Comparison of ENCODE assay signal across 17 cellular contexts in the genomic region with DNA sequence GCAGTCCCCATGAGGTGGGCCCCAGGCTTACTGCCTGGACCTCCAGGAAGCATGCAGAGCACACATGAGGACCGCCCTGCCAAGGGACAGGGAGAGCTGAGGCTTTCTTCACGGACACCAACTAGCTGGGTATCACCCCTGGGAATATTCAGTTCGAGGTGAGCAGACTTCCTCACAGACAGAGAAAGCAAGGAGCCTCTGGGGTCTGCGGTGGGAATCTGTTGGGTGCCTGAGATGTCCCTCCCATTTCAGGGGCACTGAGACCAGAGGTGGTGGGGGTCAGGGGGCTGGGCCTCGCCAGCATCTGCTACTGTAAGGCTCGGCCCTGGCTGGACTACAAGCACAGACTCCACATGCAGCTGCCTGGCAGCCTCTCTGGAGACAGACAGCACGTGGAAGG.
DNase-seq lines count a peak whose midpoint lies in the region; ATAC-seq and TF ChIP-seq lines count a peak whose summit lies in the region.
"Had no signal": no experiment of that assay in that cellular context is flagged by ENCODE, and none has a peak within 500 bp of the region (broad histone marks: within the 10 kb centered on the region; RNA-seq: fewer than 3 reads in every experiment).

No MANE protein-coding gene starts in this region.

- no peak overlapping the region for H3K9ac ChIP-seq in neuronal stem cell (ENCODE audit: low read depth, low read length, poor library complexity)
- H3K9ac ChIP-seq: GM23248 had no signal

- H3K9me3 ChIP-seq in neuronal stem cell (replicated peaks in 1 of 2; ENCODE audit: control insufficient read depth in 2 of 2, insufficient read depth in 1 of 2, low read depth in 1 of 2, low read length in 2 of 2) = no peaks in the 10 kb centered on the region
- H3K9me3 ChIP-seq: HAP-1 had no signal

- TF ChIP-seq CTCF in GM23338 (conservative IDR thresholded peaks at IDR 0.05; ENCODE audit: low read depth in 2 of 2) (no peak), coronary artery (IDR thresholded peaks at IDR 0.05) (no peak)

- no peak overlapping the region for H4K8ac ChIP-seq in neuronal stem cell (ENCODE audit: low read depth, low read length)

- no peaks in the 10 kb centered on the region for H3K79me1 ChIP-seq in neuronal stem cell (ENCODE audit: low read depth, low read length)

- H2BK15ac ChIP-seq in neuronal stem cell (ENCODE audit: low read length) = no peak overlapping the region

- H3K27ac Mint-ChIP-seq in GM23338 = no peak overlapping the region
- H3K27ac Mint-ChIP-seq: CD14-positive monocyte; CD4-positive, alpha-beta T cell; CD8-positive, alpha-beta memory T cell; HFFc6 had no signal

- H3K9me3 Mint-ChIP-seq in GM23338 = peaks cover 21% of the 10 kb centered on the region
- H3K9me3 Mint-ChIP-seq: HFFc6 had no signal

- H4K91ac ChIP-seq in neuronal stem cell (ENCODE audit: low read depth, low read length, poor library complexity) = no peak overlapping the region

- no peak overlapping the region for H2BK5ac ChIP-seq in neuronal stem cell (ENCODE audit: low read length)

- H3K4me3 ChIP-seq in GM23338 (no peak overlapping the region), coronary artery (no peak overlapping the region), neuronal stem cell (ENCODE audit: low read length in 2 of 2) (no peak overlapping the region)
- H3K4me3 ChIP-seq: GM12878, GM23248, HAP-1 had no signal

- H2BK120ac ChIP-seq in neuronal stem cell (ENCODE audit: low read depth, low read length) = no peak overlapping the region

- H3K36me3 Mint-ChIP-seq in GM23338 (ENCODE audit: low read depth) = peaks cover 5% of the 10 kb centered on the region; the same call in 1 of the 3 replicates
- H3K36me3 Mint-ChIP-seq: CD14-positive monocyte; CD8-positive, alpha-beta memory T cell had no signal

- 0 out of 2 replicates have a peak, but pooled peaks cover 9% of the 10 kb centered on the region for H3K9me2 ChIP-seq in GM23338 (ENCODE audit: insufficient read depth)

- H3K79me2 ChIP-seq in GM23338 (replicated peaks; ENCODE audit: insufficient read depth) = no peaks in the 10 kb centered on the region

- H3K4me3 Mint-ChIP-seq in GM23338 = no peak overlapping the region
- H3K4me3 Mint-ChIP-seq: CD14-positive monocyte; CD4-positive, alpha-beta T cell; CD8-positive, alpha-beta memory T cell; HFFc6 had no signal

- H3K14ac ChIP-seq in neuronal stem cell (ENCODE audit: low read length) = no peak overlapping the region

- H3K4me2 ChIP-seq in GM23338 = no peak overlapping the region
- H3K4me2 ChIP-seq in neuronal stem cell (ENCODE audit: insufficient read depth, low read length, poor library complexity, severe bottlenecking) = no peak overlapping the region

- H3K4ac ChIP-seq in neuronal stem cell (ENCODE audit: low read length) = no peak overlapping the region

- H3K27me3 Mint-ChIP-seq in GM23338 (ENCODE audit: insufficient read depth, low read depth, poor library complexity) = peaks cover 3% of the 10 kb centered on the region
- H3K27me3 Mint-ChIP-seq: CD4-positive, alpha-beta T cell had no signal

- H2AFZ ChIP-seq in GM23338 = peak overlapping the region; percentile 47; the same call in 1 of the 2 replicates
- H2AFZ ChIP-seq in neuronal stem cell (ENCODE audit: low read length) = no peak overlapping the region
- H2AFZ ChIP-seq: GM23248 had no signal

- no peaks in the 10 kb centered on the region for H3K27me3 ChIP-seq in GM23338 (ENCODE audit: insufficient read depth)
- H3K27me3 ChIP-seq in neuronal stem cell (ENCODE audit: control insufficient read depth in 3 of 3, insufficient read depth in 3 of 3, low read depth in 1 of 3, low read length in 3 of 3) = no peaks in the 10 kb centered on the region

- H3K23ac ChIP-seq in neuronal stem cell (ENCODE audit: low read depth, low read length, poor library complexity) = no peak overlapping the region

- WGBS in neuronal stem cell (ENCODE audit: extremely low coverage in 2 of 2, insufficient read length in 2 of 2, insufficient replicate concordance in 1 of 2), 2 donors = no CpG with 5 or more reads among the region's 7 CpGs

- no peaks in the 10 kb centered on the region for H3K4me1 ChIP-seq in GM23338 (ENCODE audit: insufficient read depth)
- no peaks in the 10 kb centered on the region for H3K4me1 ChIP-seq in neuronal stem cell (ENCODE audit: control insufficient read depth in 2 of 2, insufficient read depth in 1 of 2, low read depth in 1 of 2, low read length in 2 of 2)
- H3K4me1 ChIP-seq: HAP-1 had no signal

- no peak overlapping the region for H2BK12ac ChIP-seq in neuronal stem cell (ENCODE audit: low read length)

- H3F3A ChIP-seq in GM23338 (replicated peaks; ENCODE audit: low read depth) = no peaks in the 10 kb centered on the region

- ATAC-seq in GM23338 = no peak
- ATAC-seq in stimulated activated naive CD8-positive, alpha-beta T cell treated with anti-CD3 and anti-CD28 coated beads, Interleukin-15, Interleukin-2, amounts not matched to agents 100 U/mL and 50 U/mL, for 24 hours = no peak
- ATAC-seq: GM12878 had no signal

- no peak overlapping the region for H2AK5ac ChIP-seq in neuronal stem cell (ENCODE audit: low read depth, low read length)

- no peak overlapping the region for H3K27ac ChIP-seq in GM23338 (ENCODE audit: low read depth)
- no peak overlapping the region for H3K27ac ChIP-seq in coronary artery
- H3K27ac ChIP-seq in neuronal stem cell (replicated peaks; ENCODE audit: low read length) = no peak overlapping the region
- H3K27ac ChIP-seq: GM23248 had no signal

- peak overlapping the region; percentile 12 for H3K18ac ChIP-seq in neuronal stem cell (ENCODE audit: low read length)

- H3K4me1 Mint-ChIP-seq in GM23338 = peaks cover 4% of the 10 kb centered on the region; the same call in 2 of the 3 replicates

- H3K36me3 ChIP-seq in GM23338 (ENCODE audit: insufficient read depth) (no peaks in the 10 kb centered on the region), neuronal stem cell (replicated peaks in 1 of 2; ENCODE audit: control insufficient read depth in 2 of 2, insufficient read depth in 2 of 2, low read length in 2 of 2) (no peaks in the 10 kb centered on the region)
- H3K36me3 ChIP-seq: HAP-1 had no signal

- DNase-seq in GM23338 (ENCODE audit: low spot score) (no peak), coronary artery (ENCODE audit: low spot score) (peak; percentile 67), neuronal stem cell (ENCODE audit: low spot score) (no peak), SW 1271 (lab: John Stamatoyannopoulos, UW) (no peak), HUDEP-2 (lab: John Stamatoyannopoulos, UW; ENCODE audit: unreplicated experiment in 76 of 76) (no peak)
- no peak for DNase-seq in stimulated activated naive CD8-positive, alpha-beta T cell treated with anti-CD3 and anti-CD28 coated beads, Interleukin-15, Interleukin-2, amounts not matched to agents 100 U/mL and 50 U/mL, for 24 hours
- DNase-seq: CD4-positive, alpha-beta T cell; CD8-positive, alpha-beta memory T cell; DMS 273 treated with DMSO at 0.1 percent for 48 hours; DMS79; EL; GDM1; GM23248; HFFc6 had no signal

- no peaks in the 10 kb centered on the region for H4K20me1 ChIP-seq in GM23338 (replicated peaks; ENCODE audit: insufficient read depth)

TF ChIP-seq in GM23338, 12 proteins besides CTCF, POLR2A, EP300 and RAD21:
- TF ChIP-seq NANOG (IDR thresholded peaks at IDR 0.05; ENCODE audit: borderline replicate concordance) = no peak
- TF ChIP-seq, protein P1, sequence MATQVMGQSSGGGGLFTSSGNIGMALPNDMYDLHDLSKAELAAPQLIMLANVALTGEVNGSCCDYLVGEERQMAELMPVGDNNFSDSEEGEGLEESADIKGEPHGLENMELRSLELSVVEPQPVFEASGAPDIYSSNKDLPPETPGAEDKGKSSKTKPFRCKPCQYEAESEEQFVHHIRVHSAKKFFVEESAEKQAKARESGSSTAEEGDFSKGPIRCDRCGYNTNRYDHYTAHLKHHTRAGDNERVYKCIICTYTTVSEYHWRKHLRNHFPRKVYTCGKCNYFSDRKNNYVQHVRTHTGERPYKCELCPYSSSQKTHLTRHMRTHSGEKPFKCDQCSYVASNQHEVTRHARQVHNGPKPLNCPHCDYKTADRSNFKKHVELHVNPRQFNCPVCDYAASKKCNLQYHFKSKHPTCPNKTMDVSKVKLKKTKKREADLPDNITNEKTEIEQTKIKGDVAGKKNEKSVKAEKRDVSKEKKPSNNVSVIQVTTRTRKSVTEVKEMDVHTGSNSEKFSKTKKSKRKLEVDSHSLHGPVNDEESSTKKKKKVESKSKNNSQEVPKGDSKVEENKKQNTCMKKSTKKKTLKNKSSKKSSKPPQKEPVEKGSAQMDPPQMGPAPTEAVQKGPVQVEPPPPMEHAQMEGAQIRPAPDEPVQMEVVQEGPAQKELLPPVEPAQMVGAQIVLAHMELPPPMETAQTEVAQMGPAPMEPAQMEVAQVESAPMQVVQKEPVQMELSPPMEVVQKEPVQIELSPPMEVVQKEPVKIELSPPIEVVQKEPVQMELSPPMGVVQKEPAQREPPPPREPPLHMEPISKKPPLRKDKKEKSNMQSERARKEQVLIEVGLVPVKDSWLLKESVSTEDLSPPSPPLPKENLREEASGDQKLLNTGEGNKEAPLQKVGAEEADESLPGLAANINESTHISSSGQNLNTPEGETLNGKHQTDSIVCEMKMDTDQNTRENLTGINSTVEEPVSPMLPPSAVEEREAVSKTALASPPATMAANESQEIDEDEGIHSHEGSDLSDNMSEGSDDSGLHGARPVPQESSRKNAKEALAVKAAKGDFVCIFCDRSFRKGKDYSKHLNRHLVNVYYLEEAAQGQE (IDR thresholded peaks at IDR 0.05; ENCODE audit: unreplicated experiment) = no peak
